Comparison of ENCODE assay signal across 14 cellular contexts in the genomic region with DNA sequence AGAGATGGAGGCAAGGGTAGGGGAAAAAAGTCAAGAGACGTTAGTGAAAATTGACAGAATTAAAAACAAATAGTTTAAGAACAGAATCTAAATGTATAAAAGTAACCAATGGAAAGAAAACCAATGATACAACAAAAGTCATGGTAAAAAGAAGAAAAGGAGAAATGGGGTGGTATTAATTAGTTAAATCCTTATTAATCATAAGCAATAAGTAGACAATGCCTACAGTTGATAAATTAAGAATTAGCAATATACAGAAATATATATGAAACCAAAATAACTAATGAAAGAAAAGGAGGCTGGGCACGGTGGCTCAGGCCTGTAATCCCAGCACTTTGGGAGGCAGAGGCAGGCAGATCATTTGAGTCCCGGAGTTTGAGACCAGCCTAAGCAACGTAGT. TPM values are rescaled to one million over a fixed set of nuclear protein-coding genes. Genes with fewer than 3 reads are reported as not detected.
DNase-seq lines count a peak whose midpoint lies in the region; ATAC-seq and TF ChIP-seq lines count a peak whose summit lies in the region.
"Had no signal": no experiment of that assay in that cellular context is flagged by ENCODE, and none has a peak within 500 bp of the region (broad histone marks: within the 10 kb centered on the region; RNA-seq: fewer than 3 reads in every experiment).

No MANE protein-coding gene starts in this region.

- no CpG with 5 or more reads among the region's 4 CpGs for WGBS in IMR-90 (ENCODE audit: extremely low coverage in 2 of 2, insufficient read length in 1 of 2), 2 experiments
- WGBS in mammary epithelial cell (ENCODE audit: low coverage, missing lambda C conversion rate), result 59% methylated on average over 4 of the region's 4 CpGs

- H3K4me2 ChIP-seq in IMR-90 (ENCODE audit: low read depth, low read length), result no peak overlapping the region
- peak overlapping the region; percentile 67 for H3K4me2 ChIP-seq in mammary epithelial cell (ENCODE audit: insufficient read depth, low read depth, low read length)

- no peaks in the 10 kb centered on the region for H3K79me2 ChIP-seq in mammary epithelial cell (ENCODE audit: insufficient read depth, low read length)

- BruUV-seq in IMR-90 (replicated peaks; lab: Mats Ljungman, UMichigan) (no TSS peak), mammary epithelial cell (replicated peaks; lab: Mats Ljungman, UMichigan) (no TSS peak)

- H3K36me3 ChIP-seq in IMR-90 (ENCODE audit: control insufficient read depth, insufficient read depth, low read length), result no peaks in the 10 kb centered on the region
- H3K36me3 ChIP-seq in mammary epithelial cell (ENCODE audit: insufficient read depth, low read length), result no peaks in the 10 kb centered on the region
- no peaks in the 10 kb centered on the region for H3K36me3 ChIP-seq in neuron (ENCODE audit: insufficient read depth, low read length)
- H3K36me3 ChIP-seq: colonic mucosa, esophagus muscularis mucosa, heart left ventricle had no signal

- peaks cover 27% of the 10 kb centered on the region for H3K4me1 Mint-ChIP-seq in T-helper 1 cell treated with Interleukin-12 subunit alpha and Interleukin-12 subunit beta and Interleukin-4 antibody, amounts not matched to agents 30 μg/mL and 1 μg/mL, for 36 hours (ENCODE audit: low read depth)

- H3K27me3 Mint-ChIP-seq in T-helper 1 cell treated with Interleukin-12 subunit alpha and Interleukin-12 subunit beta and Interleukin-4 antibody, amounts not matched to agents 30 μg/mL and 1 μg/mL, for 36 hours (ENCODE audit: low read depth), result no peaks in the 10 kb centered on the region

- TF ChIP-seq POLR2A in IMR-90 (IDR thresholded peaks at IDR 0.05; ENCODE audit: low read depth, low read length), result no peak

- H3K27ac ChIP-seq in IMR-90 (ENCODE audit: insufficient read depth, low read length) (no peak overlapping the region), mammary epithelial cell (ENCODE audit: insufficient read depth, low read depth, low read length) (peak overlapping the region; percentile 78)
- H3K27ac ChIP-seq: colonic mucosa, esophagus muscularis mucosa, upper lobe of left lung had no signal

- H2AFZ ChIP-seq in IMR-90 (replicated peaks; ENCODE audit: low read length, poor library complexity) (no peak overlapping the region), mammary epithelial cell (ENCODE audit: low read depth, low read length) (peak overlapping the region; percentile 82), neuron (ENCODE audit: low read depth, low read length) (peak overlapping the region; percentile 4)

- CTCF ChIA-PET in IMR-90 (lab: Yijun Ruan, JAX), result interaction anchor here (1.3 kb wide), 1 partner anchor 11 kb away, joined by 4 read pairs; no protein-coding TSS in a partner anchor
- CTCF ChIA-PET in mammary epithelial cell (lab: Charles Lee; ENCODE audit: low non-redundant PET), result no interaction called here

- H2BK20ac ChIP-seq in IMR-90 (ENCODE audit: low read depth, low read length), result no peak overlapping the region

- in situ Hi-C loops in IMR-90 (cut with MboI; ENCODE audit: low sequenced_read_pairs) (no loop called here), mammary epithelial cell (cut with MboI; ENCODE audit: low sequenced_read_pairs in 2 of 2) (no loop called here), KBM-7 (cut with MboI; ENCODE audit: low pct_unique_long_range_greater_than_20kb, low sequenced_read_pairs) (no loop called here)

- peak overlapping the region; percentile 64; the same call in 1 of the 3 replicates for H2BK15ac ChIP-seq in IMR-90 (ENCODE audit: low read depth, low read length)

- intact Hi-C loops in IMR-90 (cut with micrococcal nuclease) (no loop called here), mammary epithelial cell (cut with micrococcal nuclease) (no loop called here)

- H3K23ac ChIP-seq in IMR-90 (ENCODE audit: low read depth, low read length), result no peak overlapping the region

- dilution Hi-C loops in IMR-90 (cut with HindIII; ENCODE audit: low sequenced_read_pairs, unreplicated experiment) (no loop called here), mammary epithelial cell (cut with HindIII; ENCODE audit: low sequenced_read_pairs) (no loop called here)

- H3K4me3 ChIP-seq in IMR-90 (ENCODE audit: insufficient read depth, low read depth, low read length) (no peak overlapping the region), mammary epithelial cell (replicated peaks in 1 of 3; ENCODE audit: insufficient read depth in 1 of 3, low read depth in 2 of 3, low read length in 3 of 3) (no peak overlapping the region), neuron (ENCODE audit: low read length) (no peak overlapping the region)
- H3K4me3 ChIP-seq: colonic mucosa, esophagus muscularis mucosa, heart left ventricle, upper lobe of left lung had no signal

- POLR2A ChIA-PET in IMR-90 (lab: Charles Lee; ENCODE audit: unreplicated experiment), result no interaction called here

- H3K9me3 Mint-ChIP-seq in T-helper 1 cell treated with Interleukin-12 subunit alpha and Interleukin-12 subunit beta and Interleukin-4 antibody, amounts not matched to agents 30 μg/mL and 1 μg/mL, for 36 hours, result no peaks in the 10 kb centered on the region

- DNase-seq in T-helper 1 cell, result no peak
- DNase-seq in IMR-90, result no peak
- DNase-seq in mammary epithelial cell, result no peak
- no peak for DNase-seq in DMS53 treated with DMSO at 0.1 percent for 48 hours (lab: John Stamatoyannopoulos, UW; ENCODE audit: unreplicated experiment)
- DNase-seq in KBM-7, result no peak
- DNase-seq: 8988T, amniotic stem cell, colonic mucosa, heart left ventricle had no signal

- no peak overlapping the region for H2BK5ac ChIP-seq in IMR-90 (ENCODE audit: low read depth, low read length, poor library complexity, severe bottlenecking)

- H3K4me1 ChIP-seq in IMR-90 (ENCODE audit: control insufficient read depth, insufficient read depth, low read length) (peaks cover 3% of the 10 kb centered on the region), mammary epithelial cell (ENCODE audit: insufficient read depth, low read length) (peaks cover 19% of the 10 kb centered on the region), neuron (ENCODE audit: insufficient read depth, low read length) (peaks cover 18% of the 10 kb centered on the region)
- H3K4me1 ChIP-seq: colonic mucosa had no signal

- H3K27me3 ChIP-seq in IMR-90 (ENCODE audit: control insufficient read depth, insufficient read depth, low read length), result no peaks in the 10 kb centered on the region
- no peaks in the 10 kb centered on the region for H3K27me3 ChIP-seq in mammary epithelial cell (ENCODE audit: insufficient read depth, low read length)
- H3K27me3 ChIP-seq in neuron (ENCODE audit: insufficient read depth, low read length), result no peaks in the 10 kb centered on the region
- H3K27me3 ChIP-seq: colonic mucosa, esophagus muscularis mucosa, heart left ventricle, upper lobe of left lung had no signal

- no peak overlapping the region for H3K27ac Mint-ChIP-seq in T-helper 1 cell treated with Interleukin-12 subunit alpha and Interleukin-12 subunit beta and Interleukin-4 antibody, amounts not matched to agents 30 μg/mL and 1 μg/mL, for 36 hours

- H4K20me1 ChIP-seq in IMR-90 (ENCODE audit: insufficient read depth, low read length) (no peaks in the 10 kb centered on the region), mammary epithelial cell (ENCODE audit: insufficient read depth, low read length) (no peaks in the 10 kb centered on the region)

- H4K5ac ChIP-seq in IMR-90 (ENCODE audit: low read depth, low read length), result no peak overlapping the region

- no peak for TF ChIP-seq RAD21 in IMR-90 (IDR thresholded peaks at IDR 0.05; ENCODE audit: low read length)

- H3K56ac ChIP-seq in IMR-90 (ENCODE audit: extremely low read depth, insufficient read depth, low read length), result no peak overlapping the region

- H3K4me3 Mint-ChIP-seq in T-helper 1 cell treated with Interleukin-12 subunit alpha and Interleukin-12 subunit beta and Interleukin-4 antibody, amounts not matched to agents 30 μg/mL and 1 μg/mL, for 36 hours, result peak overlapping the region; percentile 18

- no peak overlapping the region for H4K91ac ChIP-seq in IMR-90 (ENCODE audit: insufficient read depth, low read depth, low read length)

- no peaks in the 10 kb centered on the region for H3K9me3 ChIP-seq in IMR-90 (ENCODE audit: control insufficient read depth, insufficient read depth, low read length)
- H3K9me3 ChIP-seq in mammary epithelial cell (replicated peaks; ENCODE audit: insufficient read depth, low read length), result no peaks in the 10 kb centered on the region
- H3K9me3 ChIP-seq in neuron (ENCODE audit: low read length), result no peaks in the 10 kb centered on the region
- H3K9me3 ChIP-seq: colonic mucosa, esophagus muscularis mucosa, heart left ventricle, upper lobe of left lung had no signal

- H3K4ac ChIP-seq in IMR-90 (ENCODE audit: low read depth, low read length), result no peak overlapping the region

- no peak overlapping the region for H2AK9ac ChIP-seq in IMR-90 (replicated peaks; ENCODE audit: low read depth, low read length, poor library complexity)

- 0 out of 2 replicates have a peak overlapping the region, but pooled peaks have one; percentile 36 for H3K14ac ChIP-seq in IMR-90 (replicated peaks; ENCODE audit: low read depth, low read length)

- peaks cover 13% of the 10 kb centered on the region for H3K36me3 Mint-ChIP-seq in T-helper 1 cell treated with Interleukin-12 subunit alpha and Interleukin-12 subunit beta and Interleukin-4 antibody, amounts not matched to agents 30 μg/mL and 1 μg/mL, for 36 hours (ENCODE audit: low read depth)

- no peak overlapping the region for H2BK120ac ChIP-seq in IMR-90 (ENCODE audit: low read depth, low read length)

- ATAC-seq in IMR-90 (ENCODE audit: low read depth) (no peak), HG03442 (IDR thresholded peaks at IDR 0.05; ENCODE audit: unreplicated experiment) (no peak)

- 0 out of 2 replicates have a peak, but pooled peaks cover 2% of the 10 kb centered on the region for H3K9me1 ChIP-seq in IMR-90 (ENCODE audit: insufficient read depth, low read length)

- H2AK5ac ChIP-seq in IMR-90 (ENCODE audit: low read depth, low read length), result no peak overlapping the region

- H3K9ac ChIP-seq in IMR-90 (ENCODE audit: low read depth, low read length) (no peak overlapping the region), mammary epithelial cell (ENCODE audit: insufficient read depth, low read length) (no peak overlapping the region)

- H4K8ac ChIP-seq in IMR-90 (ENCODE audit: low read depth in 2 of 2, low read length in 2 of 2), result peak overlapping the region in 1 of 2 experiments; percentile 77; a peak in 2 of 4 replicates

- H3K18ac ChIP-seq in IMR-90 (ENCODE audit: low read depth, low read length), result no peak overlapping the region

- H3K79me1 ChIP-seq in IMR-90 (ENCODE audit: low read depth in 1 of 2, low read length in 2 of 2), result no peaks in the 10 kb centered on the region

- TF ChIP-seq CTCF in IMR-90 (conservative IDR thresholded peaks at IDR 0.05; ENCODE audit: low read depth, low read length) (no peak), mammary epithelial cell (conservative IDR thresholded peaks at IDR 0.05 in 1 of 2, IDR thresholded peaks at IDR 0.05 in 1 of 2; ENCODE audit: extremely low read depth in 1 of 2, insufficient read depth in 1 of 2, low read depth in 1 of 2, low read length in 2 of 2) (no peak)

RNA-seq across cellular contexts. Expression of gene EPM2AIP1, which starts 23.8 kb away (rescaled TPM):
- 13.4 and 21.9 TPM in 2 replicates for total RNA-seq in IMR-90 (2012; rRNA removed)
- 4.7 and 6.4 TPM in 2 replicates for polyA plus RNA-seq in IMR-90 (2012; rRNA removed)
- 1.4 and 1.5 TPM in 2 replicates for polyA plus RNA-seq in IMR-90 (2012; cell fraction: cytosol; rRNA removed)
- 2.9 and 9.6 TPM in 2 replicates for polyA plus RNA-seq in IMR-90 (2012; cell fraction: nucleus; rRNA removed; ENCODE audit: low replicate concordance)
- 10 to 100 TPM; 10.8 to 16.5 TPM for total RNA-seq in mammary epithelial cell
- 3.7 TPM for polyA plus RNA-seq in mammary epithelial cell
- 4.1 TPM for polyA minus RNA-seq in mammary epithelial cell

RNA-seq across cellular contexts. Expression of gene TRANK1, which starts 24.2 kb away (rescaled TPM):
- total RNA-seq in IMR-90 (2012; rRNA removed) (8.9 and 12.7 TPM in 2 replicates), mammary epithelial cell (1 to 10 TPM; 1.4 to 3.0 TPM)
- polyA plus RNA-seq in IMR-90 (2012; rRNA removed) (5.1 and 7.9 TPM in 2 replicates), mammary epithelial cell (0.09 TPM)
- polyA plus RNA-seq in IMR-90 (2012; cell fraction: cytosol; rRNA removed), result 2.3 and 4.8 TPM in 2 replicates
- 28.9 and 84.8 TPM in 2 replicates for polyA plus RNA-seq in IMR-90 (2012; cell fraction: nucleus; rRNA removed; ENCODE audit: low replicate concordance)
- not detected for polyA minus RNA-seq in mammary epithelial cell

RNA-seq across cellular contexts. Expression of gene MLH1, which starts 24.2 kb away (rescaled TPM):
- total RNA-seq in IMR-90 (2012; rRNA removed) (46.7 and 54.1 TPM in 2 replicates), mammary epithelial cell (10 to 100 TPM; 28.3 to 41.8 TPM)
- polyA plus RNA-seq in IMR-90 (2012; rRNA removed) (30.2 and 34.5 TPM in 2 replicates), mammary epithelial cell (36.8 TPM)
- 6.9 and 18.5 TPM in 2 replicates for polyA plus RNA-seq in IMR-90 (2012; cell fraction: cytosol; rRNA removed)
- 8.5 and 22.8 TPM in 2 replicates for polyA plus RNA-seq in IMR-90 (2012; cell fraction: nucleus; rRNA removed; ENCODE audit: low replicate concordance)
- 164 TPM for polyA minus RNA-seq in mammary epithelial cell
